In genomic region chr9:131905144-131905543, GRCh38 we compare ENCODE assay signal across 2 cellular contexts.
TF ChIP-seq lines count a peak whose summit lies in the region.

No MANE protein-coding gene starts in this region.

TF ChIP-seq in H1, 55 proteins besides CTCF, POLR2A, EP300 and RAD21:
- TF ChIP-seq, protein P1, sequence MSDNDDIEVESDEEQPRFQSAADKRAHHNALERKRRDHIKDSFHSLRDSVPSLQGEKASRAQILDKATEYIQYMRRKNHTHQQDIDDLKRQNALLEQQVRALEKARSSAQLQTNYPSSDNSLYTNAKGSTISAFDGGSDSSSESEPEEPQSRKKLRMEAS (IDR thresholded peaks at IDR 0.05) = no peak
- TF ChIP-seq JUN (IDR thresholded peaks at IDR 0.05; ENCODE audit: low read depth, low read length) = no peak

TF ChIP-seq in neural cell, 6 proteins besides CTCF, POLR2A, EP300 and RAD21:
- TF ChIP-seq POLR2AphosphoS5 (IDR thresholded peaks at IDR 0.05) (peak; percentile 50), MXI1 (conservative IDR thresholded peaks at IDR 0.05; ENCODE audit: poor library complexity, severe bottlenecking) (no peak), SMC3 (conservative IDR thresholded peaks at IDR 0.05; ENCODE audit: poor library complexity) (peak; percentile 20)
